ENCODE assay signal across 8 cellular contexts in genomic region chr1:71049951-71050598, GRCh38. TPM values are rescaled to one million over a fixed set of nuclear protein-coding genes. Genes with fewer than 3 reads are reported as not detected.
DNase-seq lines count a peak whose midpoint lies in the region; ATAC-seq and TF ChIP-seq lines count a peak whose summit lies in the region.

No MANE protein-coding gene starts in this region.

- DNase-seq in DMS53 treated with DMSO at 0.1 percent for 48 hours (lab: John Stamatoyannopoulos, UW; ENCODE audit: unreplicated experiment) (peak; percentile 91), NCI-H446 (lab: John Stamatoyannopoulos, UW) (peak; percentile 59 to 80), adrenal gland (peak in 3 of 7 donors; percentile 22 to 35 (median 30)), right atrium auricular region (ENCODE audit: low spot score) (no peak), sciatic nerve (ENCODE audit: low spot score) (no peak)
- no peak for DNase-seq in activated naive CD4-positive, alpha-beta T cell treated with anti-CD3 and anti-CD28 coated beads, Interleukin-2, amount 10 ng/mL, durations not matched to agents 7 days and 5 days

- TF ChIP-seq CTCF in adrenal gland (IDR thresholded peaks at IDR 0.05) (peak; percentile 63 to 87 (median 82)), right atrium auricular region (IDR thresholded peaks at IDR 0.05) (peak; percentile 60 to 84)

- CTCF ChIA-PET in activated naive CD4-positive, alpha-beta T cell treated with anti-CD3 and anti-CD28 coated beads, Interleukin-2, amount 10 ng/mL, durations not matched to agents 7 days and 5 days (lab: Charles Lee), result interaction anchor here (0.5 to 3.3 kb wide), 6 partner anchors 15 to 526 kb away, joined by 3 to 28 read pairs (median 4); no protein-coding TSS in a partner anchor

- intact Hi-C loops in adrenal gland (cut with DNase I) (loop anchor here (5.0 to 10.0 kb wide), 2 partner anchors 185 to 363 kb away; no protein-coding TSS in a partner anchor), sciatic nerve (cut with DNase I) (no loop called here)

- peaks cover 12 to 13% of the 10 kb centered on the region in 2 donors for H3K4me1 ChIP-seq in adrenal gland (replicated peaks in 1 of 2)
- H3K4me1 ChIP-seq in right atrium auricular region, result peaks cover 0 to 18% of the 10 kb centered on the region in 2 donors

- peak; percentile 46 for ATAC-seq in GM19463 (IDR thresholded peaks at IDR 0.05; ENCODE audit: unreplicated experiment)
- peak; percentile 54 for ATAC-seq in HG03457 (IDR thresholded peaks at IDR 0.05; ENCODE audit: unreplicated experiment)
- peak; percentile 35 for ATAC-seq in sciatic nerve

- H3K36me3 ChIP-seq in adrenal gland (replicated peaks in 1 of 2) (no peaks in the 10 kb centered on the region), right atrium auricular region (no peaks in the 10 kb centered on the region)

- H3K9me3 Mint-ChIP-seq in activated naive CD4-positive, alpha-beta T cell treated with anti-CD3 and anti-CD28 coated beads, Interleukin-2, amount 10 ng/mL, durations not matched to agents 7 days and 5 days, result no peaks in the 10 kb centered on the region

- H3K27me3 ChIP-seq in adrenal gland (peaks cover 23% of the 10 kb centered on the region), right atrium auricular region (peaks cover 0 to 15% of the 10 kb centered on the region in 2 donors)

- H3K9me3 ChIP-seq in adrenal gland (replicated peaks in 1 of 3) (no peaks in the 10 kb centered on the region), right atrium auricular region (no peaks in the 10 kb centered on the region)

- TF ChIP-seq POLR2A in adrenal gland (IDR thresholded peaks at IDR 0.05), result no peak

- no peak overlapping the region for H3K27ac Mint-ChIP-seq in activated naive CD4-positive, alpha-beta T cell treated with anti-CD3 and anti-CD28 coated beads, Interleukin-2, amount 10 ng/mL, durations not matched to agents 7 days and 5 days

- H3K27ac ChIP-seq in adrenal gland (no peak overlapping the region), right atrium auricular region (no peak overlapping the region)

- H3K4me1 Mint-ChIP-seq in activated naive CD4-positive, alpha-beta T cell treated with anti-CD3 and anti-CD28 coated beads, Interleukin-2, amount 10 ng/mL, durations not matched to agents 7 days and 5 days, result peaks cover 18% of the 10 kb centered on the region

- H3K4me3 ChIP-seq in adrenal gland, result no peak overlapping the region
- no peak overlapping the region for H3K4me3 ChIP-seq in right atrium auricular region

- no peak overlapping the region for H3K4me3 Mint-ChIP-seq in activated naive CD4-positive, alpha-beta T cell treated with anti-CD3 and anti-CD28 coated beads, Interleukin-2, amount 10 ng/mL, durations not matched to agents 7 days and 5 days

- 0% methylated on average over 1 of the region's 1 CpG for WGBS in adrenal gland, 4 donors

- H3K36me3 Mint-ChIP-seq in activated naive CD4-positive, alpha-beta T cell treated with anti-CD3 and anti-CD28 coated beads, Interleukin-2, amount 10 ng/mL, durations not matched to agents 7 days and 5 days, result no peaks in the 10 kb centered on the region

- peaks cover 49% of the 10 kb centered on the region for H3K27me3 Mint-ChIP-seq in activated naive CD4-positive, alpha-beta T cell treated with anti-CD3 and anti-CD28 coated beads, Interleukin-2, amount 10 ng/mL, durations not matched to agents 7 days and 5 days

RNA-seq across cellular contexts. Expression of gene PTGER3, which starts 2.5 kb away (rescaled TPM):
- total RNA-seq in adrenal gland (10 to 100 TPM in 6 of 8 donors, 1 to 10 TPM in 2; 9.3 to 31.4 (median 12.1) TPM), right atrium auricular region (1 to 10 TPM in 1 of 2 donors, under 1 TPM in 1; 0.52 to 4.6 TPM), sciatic nerve (4.4 TPM)
- polyA plus RNA-seq in adrenal gland, result 1 to 10 TPM; 1.7 to 7.2 (median 4.3) TPM

RNA-seq across cellular contexts. Expression of gene ZRANB2, which starts 30.8 kb away (rescaled TPM):
- total RNA-seq in adrenal gland (10 to 100 TPM; 17.9 to 68.8 (median 45.0) TPM), right atrium auricular region (10 to 100 TPM; 23.5 to 37.9 TPM), sciatic nerve (119 TPM)
- polyA plus RNA-seq in adrenal gland, result 10 to 100 TPM; 41.3 to 100.0 (median 50.4) TPM

Comparison
In these comparisons a context has a peak if more than half of its experiments do, and no peak if none do; other contexts are left out.
1. DNase-seq: peak in DMS53 treated with DMSO at 0.1 percent for 48 hours (single experiment) and NCI-H446 (2 of 2); none in right atrium auricular region (single experiment), sciatic nerve (single experiment) and activated naive CD4-positive, alpha-beta T cell treated with anti-CD3 and anti-CD28 coated beads, Interleukin-2, amount 10 ng/mL, durations not matched to agents 7 days and 5 days (single experiment).
2. Peak in every context shown above with its lines, with median percentiles within 50 percentile points of each other: ATAC-seq.